12 cellular contexts compared by ENCODE assay signal in the genomic region with DNA sequence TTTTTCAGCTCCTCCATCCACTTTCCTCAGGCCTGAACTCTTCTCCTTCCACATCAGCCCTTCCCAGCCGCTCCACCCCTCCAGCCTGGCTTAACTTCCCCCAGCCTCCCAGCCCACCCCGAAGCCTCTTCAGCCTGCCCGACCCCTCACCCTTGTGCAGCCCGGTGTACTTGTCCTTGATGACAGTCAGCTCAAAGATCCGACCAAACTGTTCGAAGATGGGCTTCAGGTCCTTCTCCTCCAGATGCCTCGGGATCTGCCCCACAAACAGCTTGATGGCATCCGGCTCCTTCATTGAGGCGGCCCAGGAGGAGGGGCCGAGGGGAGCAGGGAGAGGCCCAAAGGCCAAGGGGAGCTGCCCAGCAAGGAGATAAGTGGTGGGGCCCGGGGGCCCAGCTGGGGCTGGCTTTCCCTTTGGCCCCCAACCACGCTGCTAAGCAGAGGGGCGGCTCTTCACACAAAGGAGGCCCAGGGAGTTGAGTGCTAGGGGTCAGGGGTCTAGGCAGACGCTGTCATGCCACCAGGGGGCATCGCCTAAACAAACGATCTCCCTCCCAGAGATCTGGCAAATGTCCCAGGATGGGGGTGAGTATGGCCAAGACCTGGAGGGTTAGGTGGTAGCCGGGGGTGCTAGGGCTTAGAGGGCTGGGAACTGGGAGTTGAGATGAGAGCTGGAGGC. TPM values are rescaled to one million over a fixed set of nuclear protein-coding genes. Genes with fewer than 3 reads are reported as not detected.
DNase-seq lines count a peak whose midpoint lies in the region; ATAC-seq and TF ChIP-seq lines count a peak whose summit lies in the region.
"Had no signal": no experiment of that assay in that cellular context is flagged by ENCODE, and none has a peak within 500 bp of the region (broad histone marks: within the 10 kb centered on the region; RNA-seq: fewer than 3 reads in every experiment).

No MANE protein-coding gene starts in this region.

- no peaks in the 10 kb centered on the region for H3K36me3 ChIP-seq in kidney epithelial cell (ENCODE audit: control insufficient read depth, insufficient read depth, low read length)
- H3K36me3 ChIP-seq: left lung, SJSA1 had no signal

- H3K27me3 ChIP-seq in kidney epithelial cell (ENCODE audit: control insufficient read depth, insufficient read depth, low read length) = peaks cover 62% of the 10 kb centered on the region

- DNase-seq in ELR (ENCODE audit: low read depth) (peak; percentile 24), NB4 (ENCODE audit: low read depth) (peak; percentile 33), RPMI8226 (peak; percentile 73), kidney epithelial cell (ENCODE audit: low read depth) (no peak), midbrain (lab: John Stamatoyannopoulos, UW) (no peak)
- no peak for DNase-seq in stimulated activated naive CD4-positive, alpha-beta T cell treated with Interleukin-2 at 50 U/mL for 16 hours (lab: John Stamatoyannopoulos, UW)
- DNase-seq: activated T-cell treated with anti-CD3 and anti-CD28 coated beads, Interleukin-2, amount 50 U/mL, for 4 hours; left lung had no signal

- no peak for ATAC-seq in HG02798 (IDR thresholded peaks at IDR 0.05; ENCODE audit: poor library complexity, unreplicated experiment)
- ATAC-seq in GM18868 (IDR thresholded peaks at IDR 0.05; ENCODE audit: unreplicated experiment) = no peak
- ATAC-seq: left lung had no signal

- TF ChIP-seq CTCF in NB4 (IDR thresholded peaks at IDR 0.05; ENCODE audit: low read depth, low read length) (peak; percentile 8), kidney epithelial cell (IDR thresholded peaks at IDR 0.05; ENCODE audit: insufficient read depth, low read length, poor library complexity, severe bottlenecking) (peak; percentile 10)

- no peak for TF ChIP-seq POLR2A in NB4 (IDR thresholded peaks at IDR 0.05; ENCODE audit: extremely low read depth, insufficient read length)

- H3K4me3 ChIP-seq in NB4 (ENCODE audit: low read depth, low read length) = no peak overlapping the region
- H3K4me3 ChIP-seq in kidney epithelial cell (ENCODE audit: low read depth, low read length) = no peak overlapping the region
- H3K4me3 ChIP-seq: left lung, SJSA1 had no signal

RNA-seq across cellular contexts. Expression of a gene that starts 0.7 kb away (rescaled TPM):
- not detected in 2 replicates for total RNA-seq in kidney epithelial cell
- total RNA-seq: activated T-cell treated with anti-CD3 and anti-CD28 coated beads, Interleukin-2, amount 50 U/mL, for 4 hours; left lung; SJSA1 had no signal

RNA-seq across cellular contexts. Expression of a gene that starts 5.5 kb away (rescaled TPM):
- not detected in 2 replicates for total RNA-seq in kidney epithelial cell
- total RNA-seq: activated T-cell treated with anti-CD3 and anti-CD28 coated beads, Interleukin-2, amount 50 U/mL, for 4 hours; SJSA1; skeletal muscle tissue had no signal

RNA-seq across cellular contexts. Expression of a gene that starts 47.4 kb away (rescaled TPM):
- 92.1 and 119 TPM in 2 replicates for total RNA-seq in kidney epithelial cell

Comparison
In these comparisons a context has a peak if more than half of its experiments do, and no peak if none do; other contexts are left out.
1. DNase-seq: peak in ELR (single experiment), NB4 (single experiment) and RPMI8226 (single experiment); none in kidney epithelial cell (single experiment), midbrain (single experiment) and stimulated activated naive CD4-positive, alpha-beta T cell treated with Interleukin-2 at 50 U/mL for 16 hours (single experiment).